In genomic region chr11:122165972-122166371, GRCh38 we compare ENCODE assay signal across 22 cellular contexts. TPM values are rescaled to one million over a fixed set of nuclear protein-coding genes. Genes with fewer than 3 reads are reported as not detected.
A peak's percentile ranks its signal among the peaks of the same experiment; 100 is the strongest.
DNase-seq lines count a peak whose midpoint lies in the region; ATAC-seq and TF ChIP-seq lines count a peak whose summit lies in the region.
"Had no signal": no experiment of that assay in that cellular context is flagged by ENCODE, and none has a peak within 500 bp of the region (broad histone marks: within the 10 kb centered on the region; RNA-seq: fewer than 3 reads in every experiment).

No MANE protein-coding gene starts in this region.

- H3K27ac ChIP-seq in RWPE2 (ENCODE audit: poor library complexity, severe bottlenecking) (peak overlapping the region; percentile 99), epithelial cell of prostate (peak overlapping the region; percentile 86), sigmoid colon (peak overlapping the region in 3 of 4 donors; percentile 6 to 38 (median 22))
- H3K27ac ChIP-seq: neutrophil, transverse colon had no signal

- peaks cover 92% of the 10 kb centered on the region for H3K4me1 ChIP-seq in RWPE2 (ENCODE audit: insufficient read depth, poor library complexity, severe bottlenecking)
- peaks cover 0 to 44% (median 21%) of the 10 kb centered on the region in 4 donors for H3K4me1 ChIP-seq in sigmoid colon
- H3K4me1 ChIP-seq: transverse colon had no signal

- intact Hi-C loops in sigmoid colon (cut with DNase I), result no loop called here

- no peak for TF ChIP-seq EP300 in sigmoid colon (IDR thresholded peaks at IDR 0.05)

- H3K27ac Mint-ChIP-seq in HFFc6, result peak overlapping the region; percentile 87
- H3K27ac Mint-ChIP-seq: activated CD4-positive, alpha-beta T cell treated with anti-CD3 and anti-CD28 coated beads, Interleukin-2, amount 10 ng/mL, durations not matched to agents 24 days and 14 days had no signal

- H3K4me3 Mint-ChIP-seq in HFFc6, result peak overlapping the region; percentile 53
- H3K4me3 Mint-ChIP-seq: activated CD4-positive, alpha-beta T cell treated with anti-CD3 and anti-CD28 coated beads, Interleukin-2, amount 10 ng/mL, durations not matched to agents 24 days and 14 days; central memory CD8-positive, alpha-beta T cell had no signal

- peaks cover 100% of the 10 kb centered on the region for H3K4me1 Mint-ChIP-seq in HFFc6 (ENCODE audit: low read depth)
- H3K4me1 Mint-ChIP-seq: activated CD4-positive, alpha-beta T cell treated with anti-CD3 and anti-CD28 coated beads, Interleukin-2, amount 10 ng/mL, durations not matched to agents 24 days and 14 days; central memory CD8-positive, alpha-beta T cell had no signal

- H3K27me3 ChIP-seq in RWPE2 (ENCODE audit: insufficient read depth, poor library complexity, severe bottlenecking) (no peaks in the 10 kb centered on the region), sigmoid colon (no peaks in the 10 kb centered on the region)
- H3K27me3 ChIP-seq: neutrophil, transverse colon had no signal

- no peak for DNase-seq in HFFc6
- no peak for DNase-seq in RWPE2 (ENCODE audit: low spot score)
- DNase-seq in epithelial cell of prostate (ENCODE audit: low read depth, low spot score), result no peak
- no peak for DNase-seq in sigmoid colon
- DNase-seq in activated CD4-positive, alpha-beta T cell treated with anti-CD3 and anti-CD28 coated beads for 4 hours, result no peak
- DNase-seq: activated CD4-positive, alpha-beta T cell treated with anti-CD3 and anti-CD28 coated beads, Interleukin-2, amount 10 ng/mL, durations not matched to agents 24 days and 14 days; activated CD8-positive, alpha-beta memory T cell treated with anti-CD3 and anti-CD28 coated beads, Interleukin-2, amount 50 U/mL, for 4 hours; activated effector memory CD4-positive, alpha-beta T cell treated with Interleukin-2 at 50 U/mL for 16 hours; AML-193; glutamatergic neuron; Karpas-422; NCI-H1436 treated with DMSO at 0.1 percent for 48 hours; NCI-H226; RPMI8226; transverse colon had no signal

- no peaks in the 10 kb centered on the region for H3K9me3 ChIP-seq in RWPE2 (ENCODE audit: severe bottlenecking)
- H3K9me3 ChIP-seq in sigmoid colon, result no peaks in the 10 kb centered on the region
- H3K9me3 ChIP-seq: neutrophil, transverse colon had no signal

- no peak overlapping the region for H3K4me3 ChIP-seq in RWPE2 (ENCODE audit: severe bottlenecking)
- no peak overlapping the region for H3K4me3 ChIP-seq in sigmoid colon
- H3K4me3 ChIP-seq: transverse colon had no signal

- no peak for TF ChIP-seq POLR2A in sigmoid colon (IDR thresholded peaks at IDR 0.05)

- ATAC-seq in RWPE2 (ENCODE audit: low read depth) (no peak), HG03095 (IDR thresholded peaks at IDR 0.05; ENCODE audit: unreplicated experiment) (no peak), HG03025 (IDR thresholded peaks at IDR 0.05; ENCODE audit: low FRiP score, unreplicated experiment) (no peak), GM21526 (IDR thresholded peaks at IDR 0.05; ENCODE audit: low FRiP score, unreplicated experiment) (no peak)
- ATAC-seq: esophagus mucosa had no signal

- WGBS in sigmoid colon, 2 donors, result 27 to 62% methylated on average over 2 of the region's 2 CpGs

- peaks cover 2% of the 10 kb centered on the region; the same call in 1 of the 2 replicates for H3K27me3 Mint-ChIP-seq in HFFc6 (ENCODE audit: insufficient read depth)
- H3K27me3 Mint-ChIP-seq: activated CD4-positive, alpha-beta T cell treated with anti-CD3 and anti-CD28 coated beads, Interleukin-2, amount 10 ng/mL, durations not matched to agents 24 days and 14 days; central memory CD8-positive, alpha-beta T cell had no signal

- no peaks in the 10 kb centered on the region; the same call in 1 of the 2 replicates for H3K9me3 Mint-ChIP-seq in HFFc6
- H3K9me3 Mint-ChIP-seq: activated CD4-positive, alpha-beta T cell treated with anti-CD3 and anti-CD28 coated beads, Interleukin-2, amount 10 ng/mL, durations not matched to agents 24 days and 14 days; central memory CD8-positive, alpha-beta T cell had no signal

- peaks cover 86% of the 10 kb centered on the region for H3K36me3 Mint-ChIP-seq in HFFc6 (ENCODE audit: low read depth)

- H3K36me3 ChIP-seq in RWPE2 (ENCODE audit: low read depth) (peaks cover 89% of the 10 kb centered on the region), sigmoid colon (no peaks in the 10 kb centered on the region)
- H3K36me3 ChIP-seq: neutrophil, transverse colon had no signal

- no peak for TF ChIP-seq CTCF in HFFc6 (IDR thresholded peaks at IDR 0.05)
- no peak for TF ChIP-seq CTCF in RWPE2 (IDR thresholded peaks at IDR 0.05; ENCODE audit: poor library complexity, severe bottlenecking)
- TF ChIP-seq CTCF in sigmoid colon (IDR thresholded peaks at IDR 0.05), result no peak

RNA-seq across cellular contexts. Expression of gene BLID, which starts 50.0 kb away (rescaled TPM):
- total RNA-seq in HFFc6 (2021; fragmentation: NEBNext Ultra II Directional; extraction: Animal tissue kit (Norgen Biotek cat#: 25700)), result 1 to 10 TPM in 5 of 6 experiments, under 1 TPM in 1; 0.85 to 1.6 (median 1.2) TPM
- 1 to 10 TPM; 1.6 to 2.2 (median 2.0) TPM for total RNA-seq in sigmoid colon
- under 1 TPM in 1 of 3 donors, not detected in 2; 0.09 TPM for polyA plus RNA-seq in sigmoid colon
- total RNA-seq: activated CD4-positive, alpha-beta T cell treated with anti-CD3 and anti-CD28 coated beads, Interleukin-2, amount 10 ng/mL, durations not matched to agents 24 days and 14 days; transverse colon had no signal
- polyA plus RNA-seq: adipose tissue had no signal

Comparison
In these comparisons a context has a peak if more than half of its experiments do, and no peak if none do; other contexts are left out.
1. H3K27ac ChIP-seq: peak in every context shown above with its lines; median percentile 99 in RWPE2; 86 in epithelial cell of prostate; 22 in sigmoid colon.